In the genomic region with DNA sequence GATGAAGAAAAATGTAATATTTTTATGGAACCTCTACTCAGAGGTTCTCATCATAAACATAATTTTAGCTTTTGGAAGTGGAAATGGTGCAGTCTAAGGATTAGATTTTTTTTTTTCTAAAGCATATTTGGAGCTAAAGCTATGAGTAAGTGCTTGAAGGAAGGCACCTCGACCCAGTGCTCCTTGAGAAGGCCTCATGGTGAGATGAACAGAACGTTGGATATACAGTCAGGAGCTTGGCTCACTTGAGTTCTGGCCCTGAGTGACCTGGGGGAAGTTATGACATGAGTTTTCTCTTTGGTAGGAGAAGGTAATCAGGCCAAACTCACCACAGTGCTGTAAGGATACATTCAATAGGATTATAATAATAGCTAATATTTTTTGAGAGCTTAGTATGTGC, we compare ENCODE assay signal across 13 cellular contexts.
DNase-seq lines count a peak whose midpoint lies in the region; ATAC-seq and TF ChIP-seq lines count a peak whose summit lies in the region.
"Had no signal": no experiment of that assay in that cellular context is flagged by ENCODE, and none has a peak within 500 bp of the region (broad histone marks: within the 10 kb centered on the region; RNA-seq: fewer than 3 reads in every experiment).

No MANE protein-coding gene starts in this region.

- H3K36me3 ChIP-seq in thyroid gland (no peaks in the 10 kb centered on the region), GM23338 (ENCODE audit: insufficient read depth) (no peaks in the 10 kb centered on the region)
- H3K36me3 ChIP-seq: SJCRH30 had no signal

- H3K4me3 ChIP-seq in astrocyte of the spinal cord (ENCODE audit: low read depth, low read length) (no peak overlapping the region), fibroblast of mammary gland (ENCODE audit: control insufficient read depth, low read depth, low read length) (no peak overlapping the region), thyroid gland (replicated peaks in 1 of 3) (no peak overlapping the region), GM23338 (no peak overlapping the region)
- H3K4me3 ChIP-seq: SJCRH30 had no signal

- H3K4me2 ChIP-seq in GM23338: no peak overlapping the region

- H3K27ac Mint-ChIP-seq in GM23338: no peak overlapping the region
- H3K27ac Mint-ChIP-seq: HFFc6 had no signal

- no peak for TF ChIP-seq POLR2A in thyroid gland (IDR thresholded peaks at IDR 0.05)

- peaks cover 2% of the 10 kb centered on the region for H3K27me3 Mint-ChIP-seq in GM23338 (ENCODE audit: insufficient read depth, low read depth, poor library complexity)

- no peak overlapping the region for H3K4me3 Mint-ChIP-seq in GM23338
- H3K4me3 Mint-ChIP-seq: HFFc6 had no signal

- H4K20me1 ChIP-seq in GM23338 (replicated peaks; ENCODE audit: insufficient read depth): no peaks in the 10 kb centered on the region

- DNase-seq in astrocyte of the spinal cord (ENCODE audit: low read depth, low spot score): peak; percentile 85
- DNase-seq in fibroblast of mammary gland (ENCODE audit: low read depth): peak; percentile 66
- DNase-seq in non-pigmented ciliary epithelial cell (ENCODE audit: low read depth): peak; percentile 31
- DNase-seq in thyroid gland: no peak
- DNase-seq in ecto neural progenitor cell (ENCODE audit: low spot score): no peak
- DNase-seq in GM23338 (ENCODE audit: low spot score): no peak
- DNase-seq: activated CD4-positive, alpha-beta T cell treated with anti-CD3 and anti-CD28 coated beads, Interleukin-2, amount 50 U/mL, for 48 hours; DMS79 treated with DMSO at 0.1 percent for 48 hours; NCI-H2081 treated with DMSO at 0.1 percent for 48 hours had no signal

- H3K4me1 ChIP-seq in thyroid gland (peaks cover 0 to 10% of the 10 kb centered on the region in 2 donors), GM23338 (ENCODE audit: insufficient read depth) (no peaks in the 10 kb centered on the region)
- H3K4me1 ChIP-seq: SJCRH30 had no signal

- no peaks in the 10 kb centered on the region for H3K79me2 ChIP-seq in GM23338 (replicated peaks; ENCODE audit: insufficient read depth)

- no peak for ATAC-seq in GM23338
- no peak for ATAC-seq in GM21576 (IDR thresholded peaks at IDR 0.05; ENCODE audit: unreplicated experiment)

- WGBS in thyroid gland, 2 donors: 14 to 16% methylated on average over 2 of the region's 2 CpGs

- no peaks in the 10 kb centered on the region for H3K9me3 Mint-ChIP-seq in GM23338
- H3K9me3 Mint-ChIP-seq: HFFc6 had no signal

- no peak for TF ChIP-seq CTCF in astrocyte of the spinal cord (IDR thresholded peaks at IDR 0.05; ENCODE audit: low read depth, low read length)
- no peak for TF ChIP-seq CTCF in fibroblast of mammary gland (conservative IDR thresholded peaks at IDR 0.05; ENCODE audit: control insufficient read depth, insufficient read depth, low read depth, low read length)
- no peak for TF ChIP-seq CTCF in thyroid gland (IDR thresholded peaks at IDR 0.05)
- TF ChIP-seq CTCF in GM23338 (conservative IDR thresholded peaks at IDR 0.05; ENCODE audit: low read depth in 2 of 2): no peak

- in situ Hi-C loops in astrocyte of the spinal cord (cut with HindIII; ENCODE audit: low sequenced_read_pairs): no loop called here

- H3K9me2 ChIP-seq in GM23338 (ENCODE audit: insufficient read depth): peaks cover 17% of the 10 kb centered on the region; the same call in 1 of the 2 replicates

- H3K4me1 Mint-ChIP-seq in GM23338: peaks cover 6% of the 10 kb centered on the region

- H3F3A ChIP-seq in GM23338 (replicated peaks; ENCODE audit: low read depth): no peaks in the 10 kb centered on the region

- no peaks in the 10 kb centered on the region for H3K9me3 ChIP-seq in thyroid gland
- H3K9me3 ChIP-seq: SJCRH30 had no signal

- intact Hi-C loops in thyroid gland (cut with DNase I): no loop called here

- H2AFZ ChIP-seq in GM23338: no peak overlapping the region

- H3K27me3 ChIP-seq in thyroid gland (no peaks in the 10 kb centered on the region), GM23338 (ENCODE audit: insufficient read depth) (no peaks in the 10 kb centered on the region)
- H3K27me3 ChIP-seq: SJCRH30 had no signal

- H3K27ac ChIP-seq in thyroid gland (peak overlapping the region; percentile 40 to 60 (median 48)), GM23338 (ENCODE audit: low read depth) (no peak overlapping the region)
- H3K27ac ChIP-seq: C4-2B, SJCRH30 had no signal

- H3K36me3 Mint-ChIP-seq in GM23338 (ENCODE audit: low read depth): no peaks in the 10 kb centered on the region

TF ChIP-seq in GM23338, 12 proteins besides CTCF, POLR2A, EP300 and RAD21 (continues in another document):
- TF ChIP-seq NANOG (IDR thresholded peaks at IDR 0.05; ENCODE audit: borderline replicate concordance) (no peak), POLR2AphosphoS5 (IDR thresholded peaks at IDR 0.05; ENCODE audit: low read depth) (no peak), EZH2phosphoT487 (IDR thresholded peaks at IDR 0.05; ENCODE audit: unreplicated experiment) (no peak), CREB1 (CRISPR knock-in tag; IDR thresholded peaks at IDR 0.05; ENCODE audit: low read depth) (no peak), ZNF331 (CRISPR knock-in tag; IDR thresholded peaks at IDR 0.05; ENCODE audit: low read depth) (no peak), STAT1 (IDR thresholded peaks at IDR 0.05; ENCODE audit: unreplicated experiment) (no peak), EZH2 (IDR thresholded peaks at IDR 0.05; ENCODE audit: low read depth, unreplicated experiment) (no peak)
- TF ChIP-seq, protein P1, sequence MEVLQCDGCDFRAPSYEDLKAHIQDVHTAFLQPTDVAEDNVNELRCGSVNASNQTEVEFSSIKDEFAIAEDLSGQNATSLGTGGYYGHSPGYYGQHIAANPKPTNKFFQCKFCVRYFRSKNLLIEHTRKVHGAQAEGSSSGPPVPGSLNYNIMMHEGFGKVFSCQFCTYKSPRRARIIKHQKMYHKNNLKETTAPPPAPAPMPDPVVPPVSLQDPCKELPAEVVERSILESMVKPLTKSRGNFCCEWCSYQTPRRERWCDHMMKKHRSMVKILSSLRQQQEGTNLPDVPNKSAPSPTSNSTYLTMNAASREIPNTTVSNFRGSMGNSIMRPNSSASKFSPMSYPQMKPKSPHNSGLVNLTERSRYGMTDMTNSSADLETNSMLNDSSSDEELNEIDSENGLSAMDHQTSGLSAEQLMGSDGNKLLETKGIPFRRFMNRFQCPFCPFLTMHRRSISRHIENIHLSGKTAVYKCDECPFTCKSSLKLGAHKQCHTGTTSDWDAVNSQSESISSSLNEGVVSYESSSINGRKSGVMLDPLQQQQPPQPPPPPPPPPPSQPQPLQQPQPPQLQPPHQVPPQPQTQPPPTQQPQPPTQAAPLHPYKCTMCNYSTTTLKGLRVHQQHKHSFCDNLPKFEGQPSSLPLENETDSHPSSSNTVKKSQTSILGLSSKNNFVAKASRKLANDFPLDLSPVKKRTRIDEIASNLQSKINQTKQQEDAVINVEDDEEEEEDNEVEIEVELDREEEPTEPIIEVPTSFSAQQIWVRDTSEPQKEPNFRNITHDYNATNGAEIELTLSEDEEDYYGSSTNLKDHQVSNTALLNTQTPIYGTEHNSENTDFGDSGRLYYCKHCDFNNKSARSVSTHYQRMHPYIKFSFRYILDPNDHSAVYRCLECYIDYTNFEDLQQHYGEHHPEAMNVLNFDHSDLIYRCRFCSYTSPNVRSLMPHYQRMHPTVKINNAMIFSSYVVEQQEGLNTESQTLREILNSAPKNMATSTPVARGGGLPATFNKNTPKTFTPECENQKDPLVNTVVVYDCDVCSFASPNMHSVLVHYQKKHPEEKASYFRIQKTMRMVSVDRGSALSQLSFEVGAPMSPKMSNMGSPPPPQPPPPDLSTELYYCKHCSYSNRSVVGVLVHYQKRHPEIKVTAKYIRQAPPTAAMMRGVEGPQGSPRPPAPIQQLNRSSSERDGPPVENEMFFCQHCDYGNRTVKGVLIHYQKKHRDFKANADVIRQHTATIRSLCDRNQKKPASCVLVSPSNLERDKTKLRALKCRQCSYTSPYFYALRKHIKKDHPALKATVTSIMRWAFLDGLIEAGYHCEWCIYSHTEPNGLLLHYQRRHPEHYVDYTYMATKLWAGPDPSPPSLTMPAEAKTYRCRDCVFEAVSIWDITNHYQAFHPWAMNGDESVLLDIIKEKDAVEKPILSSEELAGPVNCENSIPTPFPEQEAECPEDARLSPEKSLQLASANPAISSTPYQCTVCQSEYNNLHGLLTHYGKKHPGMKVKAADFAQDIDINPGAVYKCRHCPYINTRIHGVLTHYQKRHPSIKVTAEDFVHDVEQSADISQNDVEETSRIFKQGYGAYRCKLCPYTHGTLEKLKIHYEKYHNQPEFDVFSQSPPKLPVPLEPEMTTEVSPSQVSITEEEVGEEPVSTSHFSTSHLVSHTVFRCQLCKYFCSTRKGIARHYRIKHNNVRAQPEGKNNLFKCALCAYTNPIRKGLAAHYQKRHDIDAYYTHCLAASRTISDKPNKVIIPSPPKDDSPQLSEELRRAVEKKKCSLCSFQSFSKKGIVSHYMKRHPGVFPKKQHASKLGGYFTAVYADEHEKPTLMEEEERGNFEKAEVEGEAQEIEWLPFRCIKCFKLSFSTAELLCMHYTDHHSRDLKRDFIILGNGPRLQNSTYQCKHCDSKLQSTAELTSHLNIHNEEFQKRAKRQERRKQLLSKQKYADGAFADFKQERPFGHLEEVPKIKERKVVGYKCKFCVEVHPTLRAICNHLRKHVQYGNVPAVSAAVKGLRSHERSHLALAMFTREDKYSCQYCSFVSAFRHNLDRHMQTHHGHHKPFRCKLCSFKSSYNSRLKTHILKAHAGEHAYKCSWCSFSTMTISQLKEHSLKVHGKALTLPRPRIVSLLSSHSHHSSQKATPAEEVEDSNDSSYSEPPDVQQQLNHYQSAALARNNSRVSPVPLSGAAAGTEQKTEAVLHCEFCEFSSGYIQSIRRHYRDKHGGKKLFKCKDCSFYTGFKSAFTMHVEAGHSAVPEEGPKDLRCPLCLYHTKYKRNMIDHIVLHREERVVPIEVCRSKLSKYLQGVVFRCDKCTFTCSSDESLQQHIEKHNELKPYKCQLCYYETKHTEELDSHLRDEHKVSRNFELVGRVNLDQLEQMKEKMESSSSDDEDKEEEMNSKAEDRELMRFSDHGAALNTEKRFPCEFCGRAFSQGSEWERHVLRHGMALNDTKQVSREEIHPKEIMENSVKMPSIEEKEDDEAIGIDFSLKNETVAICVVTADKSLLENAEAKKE (CRISPR knock-in tag; IDR thresholded peaks at IDR 0.05): no peak
- TF ChIP-seq, protein P2, sequence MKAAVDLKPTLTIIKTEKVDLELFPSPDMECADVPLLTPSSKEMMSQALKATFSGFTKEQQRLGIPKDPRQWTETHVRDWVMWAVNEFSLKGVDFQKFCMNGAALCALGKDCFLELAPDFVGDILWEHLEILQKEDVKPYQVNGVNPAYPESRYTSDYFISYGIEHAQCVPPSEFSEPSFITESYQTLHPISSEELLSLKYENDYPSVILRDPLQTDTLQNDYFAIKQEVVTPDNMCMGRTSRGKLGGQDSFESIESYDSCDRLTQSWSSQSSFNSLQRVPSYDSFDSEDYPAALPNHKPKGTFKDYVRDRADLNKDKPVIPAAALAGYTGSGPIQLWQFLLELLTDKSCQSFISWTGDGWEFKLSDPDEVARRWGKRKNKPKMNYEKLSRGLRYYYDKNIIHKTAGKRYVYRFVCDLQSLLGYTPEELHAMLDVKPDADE (IDR thresholded peaks at IDR 0.05): no peak

Comparison
In these comparisons a context has a peak if more than half of its experiments do, and no peak if none do; other contexts are left out.
1. DNase-seq: peak in astrocyte of the spinal cord (single experiment), fibroblast of mammary gland (single experiment) and non-pigmented ciliary epithelial cell (single experiment); none in thyroid gland (0 of 2), ecto neural progenitor cell (single experiment) and GM23338 (single experiment).